9 cellular contexts compared by ENCODE assay signal in genomic region chr15:91202510-91202909, GRCh38.
"Had no signal": no experiment of that assay in that cellular context is flagged by ENCODE, and none has a peak within 500 bp of the region (broad histone marks: within the 10 kb centered on the region; RNA-seq: fewer than 3 reads in every experiment).

No MANE protein-coding gene starts in this region.

- H3K27ac ChIP-seq: HL-60 had no signal

- H3K27ac Mint-ChIP-seq: HFFc6 had no signal

- ATAC-seq: HCT116, K562 had no signal

- H3K4me3 ChIP-seq: HAP-1, K562 had no signal

- H3K36me3 ChIP-seq: HAP-1 had no signal

- FAIRE-seq: K562 had no signal

- DNase-seq: GOT3, H7, HFFc6, IMR-90, KG1 had no signal

- H3K9me3 ChIP-seq: HAP-1 had no signal

- H3K4me3 Mint-ChIP-seq: HFFc6 had no signal
